In the genomic region with DNA sequence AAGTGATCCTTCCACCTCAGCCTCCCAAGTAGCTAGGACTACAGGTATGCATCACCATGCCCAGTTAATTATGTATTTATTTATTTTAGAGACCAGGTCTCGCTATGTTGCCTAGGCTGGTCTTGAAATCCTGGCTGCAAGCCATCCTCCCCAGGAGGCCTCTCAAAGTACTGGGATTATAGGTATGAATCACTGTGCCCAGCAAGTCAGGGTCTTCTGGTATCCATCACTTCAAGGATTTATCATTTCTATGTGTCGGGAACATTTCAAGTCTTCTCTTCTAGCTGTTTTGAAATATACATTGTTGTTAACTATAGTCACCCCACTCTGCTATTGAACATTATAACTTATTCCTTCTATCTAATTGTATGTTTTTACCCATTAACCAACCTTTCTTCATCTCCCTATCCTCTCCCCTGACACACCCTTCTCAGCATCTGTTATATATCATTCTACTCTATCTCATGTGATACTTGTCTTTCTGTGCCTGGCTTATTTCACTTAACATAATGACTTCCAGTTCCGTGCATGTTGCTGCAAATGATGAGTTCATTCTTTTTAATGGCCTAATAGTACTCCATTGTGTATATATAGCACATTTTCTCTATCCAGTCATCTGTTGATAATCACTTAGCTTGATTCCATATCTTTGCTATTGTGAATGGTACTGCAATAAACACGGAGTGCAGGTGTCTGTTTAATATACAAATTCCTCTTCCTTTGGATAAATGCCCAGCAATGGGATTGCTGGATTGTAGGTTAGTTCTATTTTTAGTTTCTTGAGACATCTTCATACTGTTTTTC, we compare ENCODE assay signal across 1 cellular context.
TF ChIP-seq lines count a peak whose summit lies in the region.

No MANE protein-coding gene starts in this region.

TF ChIP-seq in SK-N-SH, 30 proteins besides CTCF, POLR2A, EP300 and RAD21 (continued from another document):
- TF ChIP-seq, protein P1, sequence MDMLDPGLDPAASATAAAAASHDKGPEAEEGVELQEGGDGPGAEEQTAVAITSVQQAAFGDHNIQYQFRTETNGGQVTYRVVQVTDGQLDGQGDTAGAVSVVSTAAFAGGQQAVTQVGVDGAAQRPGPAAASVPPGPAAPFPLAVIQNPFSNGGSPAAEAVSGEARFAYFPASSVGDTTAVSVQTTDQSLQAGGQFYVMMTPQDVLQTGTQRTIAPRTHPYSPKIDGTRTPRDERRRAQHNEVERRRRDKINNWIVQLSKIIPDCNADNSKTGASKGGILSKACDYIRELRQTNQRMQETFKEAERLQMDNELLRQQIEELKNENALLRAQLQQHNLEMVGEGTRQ (IDR thresholded peaks at IDR 0.05; ENCODE audit: borderline replicate concordance, low read depth, low read length), result no peak
- TF ChIP-seq, protein P2, sequence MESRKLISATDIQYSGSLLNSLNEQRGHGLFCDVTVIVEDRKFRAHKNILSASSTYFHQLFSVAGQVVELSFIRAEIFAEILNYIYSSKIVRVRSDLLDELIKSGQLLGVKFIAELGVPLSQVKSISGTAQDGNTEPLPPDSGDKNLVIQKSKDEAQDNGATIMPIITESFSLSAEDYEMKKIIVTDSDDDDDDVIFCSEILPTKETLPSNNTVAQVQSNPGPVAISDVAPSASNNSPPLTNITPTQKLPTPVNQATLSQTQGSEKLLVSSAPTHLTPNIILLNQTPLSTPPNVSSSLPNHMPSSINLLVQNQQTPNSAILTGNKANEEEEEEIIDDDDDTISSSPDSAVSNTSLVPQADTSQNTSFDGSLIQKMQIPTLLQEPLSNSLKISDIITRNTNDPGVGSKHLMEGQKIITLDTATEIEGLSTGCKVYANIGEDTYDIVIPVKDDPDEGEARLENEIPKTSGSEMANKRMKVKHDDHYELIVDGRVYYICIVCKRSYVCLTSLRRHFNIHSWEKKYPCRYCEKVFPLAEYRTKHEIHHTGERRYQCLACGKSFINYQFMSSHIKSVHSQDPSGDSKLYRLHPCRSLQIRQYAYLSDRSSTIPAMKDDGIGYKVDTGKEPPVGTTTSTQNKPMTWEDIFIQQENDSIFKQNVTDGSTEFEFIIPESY (IDR thresholded peaks at IDR 0.05; ENCODE audit: borderline replicate concordance, low read depth), result no peak
- TF ChIP-seq YY1 (IDR thresholded peaks at IDR 0.05; ENCODE audit: low read depth), result no peak
- no peak for TF ChIP-seq REST (IDR thresholded peaks at IDR 0.05; ENCODE audit: low read depth, low read length)
- TF ChIP-seq POLR2AphosphoS5 (IDR thresholded peaks at IDR 0.05; ENCODE audit: low read depth, low read length), result peak; percentile 56; the same call in 1 of the 2 replicates
- TF ChIP-seq SMC3 (IDR thresholded peaks at IDR 0.05; ENCODE audit: low read depth, low read length), result 0 out of 2 replicates have a peak, but pooled peaks have one; percentile 1
- TF ChIP-seq MEF2A (IDR thresholded peaks at IDR 0.05; ENCODE audit: borderline replicate concordance, low read depth), result no peak; the same call in 1 of the 2 replicates
- TF ChIP-seq FOXM1 (IDR thresholded peaks at IDR 0.05; ENCODE audit: low read depth), result no peak
- no peak for TF ChIP-seq ELF1 (IDR thresholded peaks at IDR 0.05)
- peak; percentile 77 for TF ChIP-seq GATA2 (CRISPR knock-in tag; IDR thresholded peaks at IDR 0.05)
- peak; percentile 72 for TF ChIP-seq NFIC (IDR thresholded peaks at IDR 0.05; ENCODE audit: borderline replicate concordance)
- TF ChIP-seq SIN3A (IDR thresholded peaks at IDR 0.05; ENCODE audit: borderline replicate concordance, low read depth, low read length), result no peak
- TF ChIP-seq CHD2 (IDR thresholded peaks at IDR 0.05; ENCODE audit: low read length, partially characterized antibody), result no peak
- peak; percentile 78 for TF ChIP-seq PBX3 (IDR thresholded peaks at IDR 0.05)
- TF ChIP-seq RFX5 (IDR thresholded peaks at IDR 0.05; ENCODE audit: low read length), result no peak
- TF ChIP-seq TEAD4 (IDR thresholded peaks at IDR 0.05; ENCODE audit: borderline replicate concordance, insufficient read depth), result no peak
- peak; percentile 51; the same call in 1 of the 2 replicates for TF ChIP-seq FOSL2 (IDR thresholded peaks at IDR 0.05; ENCODE audit: borderline replicate concordance, low read depth)
- TF ChIP-seq RXRA (IDR thresholded peaks at IDR 0.05; ENCODE audit: borderline replicate concordance, low read depth), result no peak
- 0 out of 2 replicates have a peak, but pooled peaks have one; percentile 19 for TF ChIP-seq MXI1 (IDR thresholded peaks at IDR 0.05; ENCODE audit: low read depth, low read length)
- no peak for TF ChIP-seq GABPA (IDR thresholded peaks at IDR 0.05; ENCODE audit: low read depth)
- TF ChIP-seq EZH2phosphoT487 (IDR thresholded peaks at IDR 0.05; ENCODE audit: borderline replicate concordance, low read depth), result no peak
- no peak for TF ChIP-seq USF1 (IDR thresholded peaks at IDR 0.05; ENCODE audit: borderline replicate concordance, low read depth)
- TF ChIP-seq RCOR1 (IDR thresholded peaks at IDR 0.05; ENCODE audit: low read length), result peak; percentile 61
- TF ChIP-seq IRF3 (IDR thresholded peaks at IDR 0.05; ENCODE audit: low read depth, low read length), result no peak
- 0 out of 2 replicates have a peak, but pooled peaks have one; percentile 40 for TF ChIP-seq FOXJ3 (CRISPR knock-in tag; IDR thresholded peaks at IDR 0.05)
